ENCODE assay signal across 1 cellular context in the genomic region with DNA sequence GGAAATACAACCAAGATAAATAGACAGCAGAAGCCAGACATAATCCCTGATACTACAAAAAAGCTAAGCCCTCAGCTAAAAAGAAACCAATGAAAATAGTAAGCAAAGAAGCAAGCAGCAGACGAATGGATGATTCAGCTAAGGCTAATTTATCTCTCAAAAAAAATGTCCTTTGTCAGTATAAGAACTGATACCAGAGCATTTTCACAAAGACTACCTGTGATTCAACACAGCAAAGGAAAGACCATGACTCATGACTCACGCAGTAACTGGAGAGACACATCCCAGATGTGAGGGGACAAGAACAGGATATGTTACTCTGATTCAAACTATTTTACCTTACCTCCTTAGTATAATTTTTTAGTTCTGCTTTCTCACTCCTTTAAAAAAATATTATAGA.
TF ChIP-seq lines count a peak whose summit lies in the region.

No MANE protein-coding gene starts in this region.

TF ChIP-seq in H1, 55 proteins besides CTCF, POLR2A, EP300 and RAD21:
- TF ChIP-seq, protein P1, sequence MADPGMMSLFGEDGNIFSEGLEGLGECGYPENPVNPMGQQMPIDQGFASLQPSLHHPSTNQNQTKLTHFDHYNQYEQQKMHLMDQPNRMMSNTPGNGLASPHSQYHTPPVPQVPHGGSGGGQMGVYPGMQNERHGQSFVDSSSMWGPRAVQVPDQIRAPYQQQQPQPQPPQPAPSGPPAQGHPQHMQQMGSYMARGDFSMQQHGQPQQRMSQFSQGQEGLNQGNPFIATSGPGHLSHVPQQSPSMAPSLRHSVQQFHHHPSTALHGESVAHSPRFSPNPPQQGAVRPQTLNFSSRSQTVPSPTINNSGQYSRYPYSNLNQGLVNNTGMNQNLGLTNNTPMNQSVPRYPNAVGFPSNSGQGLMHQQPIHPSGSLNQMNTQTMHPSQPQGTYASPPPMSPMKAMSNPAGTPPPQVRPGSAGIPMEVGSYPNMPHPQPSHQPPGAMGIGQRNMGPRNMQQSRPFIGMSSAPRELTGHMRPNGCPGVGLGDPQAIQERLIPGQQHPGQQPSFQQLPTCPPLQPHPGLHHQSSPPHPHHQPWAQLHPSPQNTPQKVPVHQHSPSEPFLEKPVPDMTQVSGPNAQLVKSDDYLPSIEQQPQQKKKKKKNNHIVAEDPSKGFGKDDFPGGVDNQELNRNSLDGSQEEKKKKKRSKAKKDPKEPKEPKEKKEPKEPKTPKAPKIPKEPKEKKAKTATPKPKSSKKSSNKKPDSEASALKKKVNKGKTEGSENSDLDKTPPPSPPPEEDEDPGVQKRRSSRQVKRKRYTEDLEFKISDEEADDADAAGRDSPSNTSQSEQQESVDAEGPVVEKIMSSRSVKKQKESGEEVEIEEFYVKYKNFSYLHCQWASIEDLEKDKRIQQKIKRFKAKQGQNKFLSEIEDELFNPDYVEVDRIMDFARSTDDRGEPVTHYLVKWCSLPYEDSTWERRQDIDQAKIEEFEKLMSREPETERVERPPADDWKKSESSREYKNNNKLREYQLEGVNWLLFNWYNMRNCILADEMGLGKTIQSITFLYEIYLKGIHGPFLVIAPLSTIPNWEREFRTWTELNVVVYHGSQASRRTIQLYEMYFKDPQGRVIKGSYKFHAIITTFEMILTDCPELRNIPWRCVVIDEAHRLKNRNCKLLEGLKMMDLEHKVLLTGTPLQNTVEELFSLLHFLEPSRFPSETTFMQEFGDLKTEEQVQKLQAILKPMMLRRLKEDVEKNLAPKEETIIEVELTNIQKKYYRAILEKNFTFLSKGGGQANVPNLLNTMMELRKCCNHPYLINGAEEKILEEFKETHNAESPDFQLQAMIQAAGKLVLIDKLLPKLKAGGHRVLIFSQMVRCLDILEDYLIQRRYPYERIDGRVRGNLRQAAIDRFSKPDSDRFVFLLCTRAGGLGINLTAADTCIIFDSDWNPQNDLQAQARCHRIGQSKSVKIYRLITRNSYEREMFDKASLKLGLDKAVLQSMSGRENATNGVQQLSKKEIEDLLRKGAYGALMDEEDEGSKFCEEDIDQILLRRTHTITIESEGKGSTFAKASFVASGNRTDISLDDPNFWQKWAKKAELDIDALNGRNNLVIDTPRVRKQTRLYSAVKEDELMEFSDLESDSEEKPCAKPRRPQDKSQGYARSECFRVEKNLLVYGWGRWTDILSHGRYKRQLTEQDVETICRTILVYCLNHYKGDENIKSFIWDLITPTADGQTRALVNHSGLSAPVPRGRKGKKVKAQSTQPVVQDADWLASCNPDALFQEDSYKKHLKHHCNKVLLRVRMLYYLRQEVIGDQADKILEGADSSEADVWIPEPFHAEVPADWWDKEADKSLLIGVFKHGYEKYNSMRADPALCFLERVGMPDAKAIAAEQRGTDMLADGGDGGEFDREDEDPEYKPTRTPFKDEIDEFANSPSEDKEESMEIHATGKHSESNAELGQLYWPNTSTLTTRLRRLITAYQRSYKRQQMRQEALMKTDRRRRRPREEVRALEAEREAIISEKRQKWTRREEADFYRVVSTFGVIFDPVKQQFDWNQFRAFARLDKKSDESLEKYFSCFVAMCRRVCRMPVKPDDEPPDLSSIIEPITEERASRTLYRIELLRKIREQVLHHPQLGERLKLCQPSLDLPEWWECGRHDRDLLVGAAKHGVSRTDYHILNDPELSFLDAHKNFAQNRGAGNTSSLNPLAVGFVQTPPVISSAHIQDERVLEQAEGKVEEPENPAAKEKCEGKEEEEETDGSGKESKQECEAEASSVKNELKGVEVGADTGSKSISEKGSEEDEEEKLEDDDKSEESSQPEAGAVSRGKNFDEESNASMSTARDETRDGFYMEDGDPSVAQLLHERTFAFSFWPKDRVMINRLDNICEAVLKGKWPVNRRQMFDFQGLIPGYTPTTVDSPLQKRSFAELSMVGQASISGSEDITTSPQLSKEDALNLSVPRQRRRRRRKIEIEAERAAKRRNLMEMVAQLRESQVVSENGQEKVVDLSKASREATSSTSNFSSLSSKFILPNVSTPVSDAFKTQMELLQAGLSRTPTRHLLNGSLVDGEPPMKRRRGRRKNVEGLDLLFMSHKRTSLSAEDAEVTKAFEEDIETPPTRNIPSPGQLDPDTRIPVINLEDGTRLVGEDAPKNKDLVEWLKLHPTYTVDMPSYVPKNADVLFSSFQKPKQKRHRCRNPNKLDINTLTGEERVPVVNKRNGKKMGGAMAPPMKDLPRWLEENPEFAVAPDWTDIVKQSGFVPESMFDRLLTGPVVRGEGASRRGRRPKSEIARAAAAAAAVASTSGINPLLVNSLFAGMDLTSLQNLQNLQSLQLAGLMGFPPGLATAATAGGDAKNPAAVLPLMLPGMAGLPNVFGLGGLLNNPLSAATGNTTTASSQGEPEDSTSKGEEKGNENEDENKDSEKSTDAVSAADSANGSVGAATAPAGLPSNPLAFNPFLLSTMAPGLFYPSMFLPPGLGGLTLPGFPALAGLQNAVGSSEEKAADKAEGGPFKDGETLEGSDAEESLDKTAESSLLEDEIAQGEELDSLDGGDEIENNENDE (IDR thresholded peaks at IDR 0.05; ENCODE audit: insufficient replicate concordance, low read length): no peak
- no peak for TF ChIP-seq SIN3A (conservative IDR thresholded peaks at IDR 0.05 in 1 of 2, IDR thresholded peaks at IDR 0.05 in 1 of 2; ENCODE audit: low read depth in 1 of 2, low read length in 2 of 2)
